In the genomic region with DNA sequence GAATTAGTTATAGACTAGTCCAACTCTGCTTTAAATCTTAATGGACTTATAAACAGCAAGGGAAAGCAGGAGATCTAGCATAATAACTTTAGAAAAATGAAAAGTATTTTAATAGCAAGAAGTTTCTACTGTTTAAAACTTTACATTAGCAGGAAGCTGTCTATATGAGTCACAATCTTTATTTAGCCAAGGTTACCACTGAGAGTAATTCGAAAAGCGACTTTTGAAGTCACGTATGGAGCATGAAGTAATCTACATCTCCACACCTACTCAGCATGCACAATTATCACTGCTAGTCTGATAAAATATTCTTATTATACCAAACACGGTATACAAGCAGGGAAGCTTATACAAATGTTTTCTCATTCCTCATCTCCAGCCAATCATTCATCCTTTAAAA, we compare ENCODE assay signal across 29 cellular contexts.
"Had no signal": no experiment of that assay in that cellular context is flagged by ENCODE, and none has a peak within 500 bp of the region (broad histone marks: within the 10 kb centered on the region; RNA-seq: fewer than 3 reads in every experiment).

No MANE protein-coding gene starts in this region.

- H3K27ac ChIP-seq: colonic mucosa, foreskin keratinocyte, left lung, neutrophil, parathyroid adenoma, thyroid gland, WERI-Rb-1 had no signal

- DNase-seq: activated CD4-positive, alpha-beta T cell treated with anti-CD3 and anti-CD28 coated beads, Interleukin-2, amount 10 ng/mL, durations not matched to agents 7 days and 5 days; activated CD4-positive, CD25-positive, alpha-beta regulatory T cell treated with anti-CD3 and anti-CD28 coated beads, Interleukin-2, amount 50 U/mL, for 72 hours; activated CD8-positive, alpha-beta memory T cell treated with anti-CD3 and anti-CD28 coated beads, Interleukin-2, amount 10 ng/mL, durations not matched to agents 7 days and 5 days; activated CD8-positive, alpha-beta T cell treated with anti-CD3 and anti-CD28 coated beads for 36 hours; activated effector memory CD4-positive, alpha-beta T cell treated with anti-CD3 and anti-CD28 coated beads, Interleukin-2, amount 50 U/mL, for 16 hours; activated naive CD4-positive, alpha-beta T cell treated with anti-CD3 and anti-CD28 coated beads, Interleukin-2, amount 10 ng/mL, durations not matched to agents 7 days and 5 days; activated T-cell treated with anti-CD3 and anti-CD28 coated beads for 4 hours; caudate nucleus; colonic mucosa; erythroblast; foreskin keratinocyte; immature natural killer cell; kidney glomerular epithelial cell; left lung; midbrain; right cardiac atrium; stimulated activated CD4-positive, alpha-beta T cell treated with anti-CD3 and anti-CD28 coated beads, Interleukin-1b, Interleukin-23, amount 100 ng/mL, for 48 hours; substantia nigra; T-cell; thyroid gland; WERI-Rb-1 had no signal

- FAIRE-seq: TTC549 had no signal

- H2AFZ ChIP-seq: parathyroid adenoma had no signal

- H3K4me3 ChIP-seq: colonic mucosa, left lung, lung, thyroid gland had no signal

- ATAC-seq: activated CD8-positive, alpha-beta memory T cell treated with anti-CD3 and anti-CD28 coated beads, Interleukin-2, amount 10 ng/mL, durations not matched to agents 7 days and 5 days; activated CD8-positive, alpha-beta T cell treated with anti-CD3 and anti-CD28 coated beads for 36 hours; foreskin keratinocyte; left lung; natural killer cell treated with Interleukin-12 subunit alpha and Interleukin-12 subunit beta and Interleukin-15 and Interleukin-18, amount 100 ng/mL, for 72 hours; right cardiac atrium; T-cell had no signal

- H3K4me1 Mint-ChIP-seq: activated CD4-positive, alpha-beta T cell treated with anti-CD3 and anti-CD28 coated beads, Interleukin-2, amount 10 ng/mL, durations not matched to agents 7 days and 5 days; activated CD8-positive, alpha-beta memory T cell treated with anti-CD3 and anti-CD28 coated beads, Interleukin-2, amount 10 ng/mL, durations not matched to agents 7 days and 5 days; activated naive CD4-positive, alpha-beta T cell treated with anti-CD3 and anti-CD28 coated beads, Interleukin-2, amount 10 ng/mL, durations not matched to agents 7 days and 5 days; brain; immature natural killer cell; T-cell had no signal

- H3K36me3 ChIP-seq: colonic mucosa, left lung, neutrophil, thyroid gland, WERI-Rb-1 had no signal

- H3K79me2 ChIP-seq: parathyroid adenoma had no signal

- H3K27ac Mint-ChIP-seq: activated CD4-positive, alpha-beta T cell treated with anti-CD3 and anti-CD28 coated beads, Interleukin-2, amount 10 ng/mL, durations not matched to agents 7 days and 5 days; activated CD8-positive, alpha-beta memory T cell treated with anti-CD3 and anti-CD28 coated beads, Interleukin-2, amount 10 ng/mL, durations not matched to agents 7 days and 5 days; activated CD8-positive, alpha-beta T cell treated with anti-CD3 and anti-CD28 coated beads for 36 hours; activated naive CD4-positive, alpha-beta T cell treated with anti-CD3 and anti-CD28 coated beads, Interleukin-2, amount 10 ng/mL, durations not matched to agents 7 days and 5 days; brain; immature natural killer cell; natural killer cell treated with Interleukin-12 subunit alpha and Interleukin-12 subunit beta and Interleukin-15 and Interleukin-18, amount 100 ng/mL, for 72 hours; stimulated activated naive CD8-positive, alpha-beta T cell treated with anti-CD3 and anti-CD28 coated beads, Interleukin-15, Interleukin-2, amounts not matched to agents 100 ng/mL and 50 ng/mL, for 24 hours; T-cell; T-helper 2 cell treated with Interferon-gamma antibody and Interleukin-4, amounts not matched to agents 5 μg/mL and 100 μg/mL, for 36 hours had no signal

- H3K4me3 Mint-ChIP-seq: activated CD4-positive, alpha-beta T cell treated with anti-CD3 and anti-CD28 coated beads, Interleukin-2, amount 10 ng/mL, durations not matched to agents 7 days and 5 days; activated CD8-positive, alpha-beta memory T cell treated with anti-CD3 and anti-CD28 coated beads, Interleukin-2, amount 10 ng/mL, durations not matched to agents 7 days and 5 days; activated CD8-positive, alpha-beta T cell treated with anti-CD3 and anti-CD28 coated beads for 36 hours; activated naive CD4-positive, alpha-beta T cell treated with anti-CD3 and anti-CD28 coated beads, Interleukin-2, amount 10 ng/mL, durations not matched to agents 7 days and 5 days; brain; immature natural killer cell; natural killer cell treated with Interleukin-12 subunit alpha and Interleukin-12 subunit beta and Interleukin-15 and Interleukin-18, amount 100 ng/mL, for 72 hours; stimulated activated naive CD8-positive, alpha-beta T cell treated with anti-CD3 and anti-CD28 coated beads, Interleukin-15, Interleukin-2, amounts not matched to agents 100 ng/mL and 50 ng/mL, for 24 hours; T-cell; T-helper 2 cell treated with Interferon-gamma antibody and Interleukin-4, amounts not matched to agents 5 μg/mL and 100 μg/mL, for 36 hours had no signal

- H3K9me3 ChIP-seq: colonic mucosa, thyroid gland had no signal

- H3K36me3 Mint-ChIP-seq: activated CD8-positive, alpha-beta memory T cell treated with anti-CD3 and anti-CD28 coated beads, Interleukin-2, amount 10 ng/mL, durations not matched to agents 7 days and 5 days; activated naive CD4-positive, alpha-beta T cell treated with anti-CD3 and anti-CD28 coated beads, Interleukin-2, amount 10 ng/mL, durations not matched to agents 7 days and 5 days; brain; immature natural killer cell; natural killer cell treated with Interleukin-12 subunit alpha and Interleukin-12 subunit beta and Interleukin-15 and Interleukin-18, amount 100 ng/mL, for 72 hours; T-cell had no signal

- H3K4me1 ChIP-seq: colonic mucosa, foreskin keratinocyte, left lung, parathyroid adenoma, thyroid gland had no signal

- H3K27me3 ChIP-seq: colonic mucosa, foreskin keratinocyte, left lung, neutrophil, thyroid gland had no signal

- H3K9ac ChIP-seq: parathyroid adenoma had no signal

- H3K27me3 Mint-ChIP-seq: activated CD4-positive, alpha-beta T cell treated with anti-CD3 and anti-CD28 coated beads, Interleukin-2, amount 10 ng/mL, durations not matched to agents 7 days and 5 days; activated CD8-positive, alpha-beta memory T cell treated with anti-CD3 and anti-CD28 coated beads, Interleukin-2, amount 10 ng/mL, durations not matched to agents 7 days and 5 days; activated CD8-positive, alpha-beta T cell treated with anti-CD3 and anti-CD28 coated beads for 36 hours; activated naive CD4-positive, alpha-beta T cell treated with anti-CD3 and anti-CD28 coated beads, Interleukin-2, amount 10 ng/mL, durations not matched to agents 7 days and 5 days; brain; natural killer cell treated with Interleukin-12 subunit alpha and Interleukin-12 subunit beta and Interleukin-15 and Interleukin-18, amount 100 ng/mL, for 72 hours; stimulated activated naive CD8-positive, alpha-beta T cell treated with anti-CD3 and anti-CD28 coated beads, Interleukin-15, Interleukin-2, amounts not matched to agents 100 ng/mL and 50 ng/mL, for 24 hours; T-cell had no signal
